Comparison of ENCODE assay signal across 18 cellular contexts in genomic region chr2:24515335-24515734, GRCh38. TPM values are rescaled to one million over a fixed set of nuclear protein-coding genes. Genes with fewer than 3 reads are reported as not detected.
DNase-seq lines count a peak whose midpoint lies in the region; ATAC-seq and TF ChIP-seq lines count a peak whose summit lies in the region.
"Had no signal": no experiment of that assay in that cellular context is flagged by ENCODE, and none has a peak within 500 bp of the region (broad histone marks: within the 10 kb centered on the region; RNA-seq: fewer than 3 reads in every experiment).

No MANE protein-coding gene starts in this region.

- intact Hi-C loops in PC-3 (cut with micrococcal nuclease), result no loop called here
- intact Hi-C loops in CD4-positive, alpha-beta memory T cell (cut with micrococcal nuclease), result no loop called here

- H3K9me3 ChIP-seq in PC-3 (ENCODE audit: low read length) (no peaks in the 10 kb centered on the region), upper lobe of left lung (no peaks in the 10 kb centered on the region)
- H3K9me3 ChIP-seq in CD4-positive, alpha-beta memory T cell (ENCODE audit: control insufficient read depth in 1 of 2, low read length in 2 of 2), result no peaks in the 10 kb centered on the region
- H3K9me3 ChIP-seq: gastroesophageal sphincter, testis had no signal

- ATAC-seq in PC-3, result peak; percentile 87
- no peak for ATAC-seq in central memory CD8-positive, alpha-beta T cell (replicated peaks; ENCODE audit: extremely low read depth, poor library complexity, severe bottlenecking)
- ATAC-seq in upper lobe of left lung (ENCODE audit: low FRiP score in 2 of 2), result no peak
- no peak for ATAC-seq in GM19463 (IDR thresholded peaks at IDR 0.05; ENCODE audit: unreplicated experiment)
- ATAC-seq: gastroesophageal sphincter had no signal

- BruUV-seq in PC-3 (replicated peaks; lab: Mats Ljungman, UMichigan), result no TSS peak

- no peak overlapping the region for H2AFZ ChIP-seq in PC-3 (ENCODE audit: low read length)

- H3K4me1 Mint-ChIP-seq in central memory CD8-positive, alpha-beta T cell, result peaks cover 68% of the 10 kb centered on the region
- peaks cover 12% of the 10 kb centered on the region for H3K4me1 Mint-ChIP-seq in progenitor cell of endocrine pancreas (ENCODE audit: low read depth)
- peaks cover 38 to 67% (median 51%) of the 10 kb centered on the region in 4 donors for H3K4me1 Mint-ChIP-seq in CD4-positive, alpha-beta memory T cell

- peaks cover 3% of the 10 kb centered on the region for H3K36me3 Mint-ChIP-seq in central memory CD8-positive, alpha-beta T cell (ENCODE audit: insufficient read depth)
- H3K36me3 Mint-ChIP-seq in progenitor cell of endocrine pancreas (ENCODE audit: insufficient read depth), result peaks cover 5% of the 10 kb centered on the region
- H3K36me3 Mint-ChIP-seq in CD4-positive, alpha-beta memory T cell, result no peaks in the 10 kb centered on the region

- WGBS in upper lobe of left lung, 2 donors, result 66 to 81% methylated on average over 2 of the region's 2 CpGs

- H3F3A ChIP-seq in PC-3 (ENCODE audit: low read length, unreplicated experiment), result no peaks in the 10 kb centered on the region

- H3K36me3 ChIP-seq in PC-3 (ENCODE audit: low read depth, low read length) (no peaks in the 10 kb centered on the region), upper lobe of left lung (no peaks in the 10 kb centered on the region)
- H3K36me3 ChIP-seq in CD4-positive, alpha-beta memory T cell (ENCODE audit: insufficient read depth, low read length), result no peaks in the 10 kb centered on the region
- H3K36me3 ChIP-seq: gastroesophageal sphincter had no signal

- H3K27ac ChIP-seq in PC-3 (ENCODE audit: low read length), result no peak overlapping the region
- H3K27ac ChIP-seq in upper lobe of left lung, result no peak overlapping the region
- H3K27ac ChIP-seq in CD4-positive, alpha-beta memory T cell (ENCODE audit: low read depth, low read length), result no peak overlapping the region
- H3K27ac ChIP-seq: gastroesophageal sphincter, testis had no signal

- TF ChIP-seq POLR2A in upper lobe of left lung (IDR thresholded peaks at IDR 0.05), result no peak

- peak overlapping the region; percentile 54 for H3K27ac Mint-ChIP-seq in central memory CD8-positive, alpha-beta T cell (ENCODE audit: low read depth)
- peak overlapping the region; percentile 61 for H3K27ac Mint-ChIP-seq in progenitor cell of endocrine pancreas
- no peak overlapping the region for H3K27ac Mint-ChIP-seq in CD4-positive, alpha-beta memory T cell
- H3K27ac Mint-ChIP-seq: activated naive CD8-positive, alpha-beta T cell treated with anti-CD3 and anti-CD28 coated beads, Interleukin-2, amount 10 ng/mL, durations not matched to agents 7 days and 5 days; endodermal cell had no signal

- no peaks in the 10 kb centered on the region for H4K20me1 ChIP-seq in PC-3 (ENCODE audit: low read length)

- H3K4me2 ChIP-seq in PC-3 (ENCODE audit: low read length), result peak overlapping the region; percentile 34

- no peaks in the 10 kb centered on the region for H3K27me3 Mint-ChIP-seq in central memory CD8-positive, alpha-beta T cell
- no peaks in the 10 kb centered on the region for H3K27me3 Mint-ChIP-seq in progenitor cell of endocrine pancreas
- no peaks in the 10 kb centered on the region for H3K27me3 Mint-ChIP-seq in CD4-positive, alpha-beta memory T cell
- H3K27me3 Mint-ChIP-seq: activated naive CD8-positive, alpha-beta T cell treated with anti-CD3 and anti-CD28 coated beads, Interleukin-2, amount 10 ng/mL, durations not matched to agents 7 days and 5 days had no signal

- CTCF ChIA-PET in PC-3 (lab: Charles Lee), result no interaction called here
- CTCF ChIA-PET in CD4-positive, alpha-beta memory T cell (lab: Charles Lee; ENCODE audit: partially characterized antibody), result interaction anchor here (0.6 to 0.7 kb wide), 2 partner anchors 17 to 682 kb away, joined by 4 to 5 read pairs; no protein-coding TSS in a partner anchor

- H3K9me2 ChIP-seq in PC-3 (replicated peaks; ENCODE audit: low read length), result no peaks in the 10 kb centered on the region

- peaks cover 10% of the 10 kb centered on the region for H3K4me1 ChIP-seq in PC-3 (ENCODE audit: insufficient read depth, low read length)
- peaks cover 22 to 28% (median 23%) of the 10 kb centered on the region in 4 donors for H3K4me1 ChIP-seq in upper lobe of left lung
- peaks cover 26% of the 10 kb centered on the region for H3K4me1 ChIP-seq in CD4-positive, alpha-beta memory T cell (ENCODE audit: insufficient read depth, low read length)

- peak; percentile 43 for DNase-seq in ELR (ENCODE audit: low read depth)
- DNase-seq in PC-3, result peak; percentile 67
- DNase-seq in central memory CD8-positive, alpha-beta T cell (ENCODE audit: low spot score in 2 of 2), result no peak
- no peak for DNase-seq in progenitor cell of endocrine pancreas (ENCODE audit: low spot score, unreplicated experiment)
- DNase-seq in upper lobe of left lung, result no peak
- DNase-seq in CD4-positive, alpha-beta memory T cell, result no peak
- DNase-seq: activated CD4-positive, alpha-beta T cell treated with anti-CD3 and anti-CD28 coated beads for 1 hour; activated CD8-positive, alpha-beta memory T cell treated with anti-CD3 and anti-CD28 coated beads, Interleukin-2, amount 50 U/mL, for 48 hours; activated naive CD8-positive, alpha-beta T cell treated with anti-CD3 and anti-CD28 coated beads, Interleukin-2, amount 10 ng/mL, durations not matched to agents 7 days and 5 days; C1 segment of cervical spinal cord; endodermal cell; NCI-H2029; right cardiac atrium; stimulated activated CD4-positive, alpha-beta T cell treated with anti-CD3 and anti-CD28 coated beads, Interleukin-1b, Interleukin-23, amount 100 ng/mL, for 48 hours; T-helper 1 cell; testis had no signal

- peaks cover 5% of the 10 kb centered on the region; the same call in 1 of the 2 replicates for H3K79me2 ChIP-seq in PC-3 (ENCODE audit: low read length)

- H3K4me3 ChIP-seq in PC-3 (ENCODE audit: low read length), result no peak overlapping the region
- no peak overlapping the region for H3K4me3 ChIP-seq in upper lobe of left lung
- no peak overlapping the region for H3K4me3 ChIP-seq in CD4-positive, alpha-beta memory T cell (ENCODE audit: low read length in 2 of 2)
- H3K4me3 ChIP-seq: gastroesophageal sphincter, testis had no signal

- no peaks in the 10 kb centered on the region for H3K27me3 ChIP-seq in PC-3 (ENCODE audit: low read length)
- no peaks in the 10 kb centered on the region for H3K27me3 ChIP-seq in upper lobe of left lung
- no peaks in the 10 kb centered on the region for H3K27me3 ChIP-seq in CD4-positive, alpha-beta memory T cell (ENCODE audit: insufficient read depth, low read length)
- H3K27me3 ChIP-seq: gastroesophageal sphincter, testis had no signal

- TF ChIP-seq CTCF in PC-3 (conservative IDR thresholded peaks at IDR 0.05; ENCODE audit: low read depth, low read length) (no peak), progenitor cell of endocrine pancreas (IDR thresholded peaks at IDR 0.05; ENCODE audit: unreplicated experiment) (no peak), upper lobe of left lung (IDR thresholded peaks at IDR 0.05) (no peak)

- no peak overlapping the region for H3K9ac ChIP-seq in PC-3 (ENCODE audit: low read length)

- no peaks in the 10 kb centered on the region for H3K9me3 Mint-ChIP-seq in central memory CD8-positive, alpha-beta T cell
- H3K9me3 Mint-ChIP-seq in progenitor cell of endocrine pancreas (ENCODE audit: low read depth), result peaks cover 4% of the 10 kb centered on the region
- no peaks in the 10 kb centered on the region for H3K9me3 Mint-ChIP-seq in CD4-positive, alpha-beta memory T cell
- H3K9me3 Mint-ChIP-seq: activated naive CD8-positive, alpha-beta T cell treated with anti-CD3 and anti-CD28 coated beads, Interleukin-2, amount 10 ng/mL, durations not matched to agents 7 days and 5 days had no signal

- TF ChIP-seq EP300 in upper lobe of left lung (IDR thresholded peaks at IDR 0.05), result no peak

- POLR2A ChIA-PET in PC-3 (lab: Charles Lee; ENCODE audit: unreplicated experiment), result no interaction called here
- POLR2A ChIA-PET in CD4-positive, alpha-beta memory T cell (lab: Charles Lee; ENCODE audit: partially characterized antibody), result no interaction called here

- no peak overlapping the region for H3K4me3 Mint-ChIP-seq in central memory CD8-positive, alpha-beta T cell
- H3K4me3 Mint-ChIP-seq in progenitor cell of endocrine pancreas (ENCODE audit: low read depth), result no peak overlapping the region
- no peak overlapping the region for H3K4me3 Mint-ChIP-seq in CD4-positive, alpha-beta memory T cell
- H3K4me3 Mint-ChIP-seq: activated naive CD8-positive, alpha-beta T cell treated with anti-CD3 and anti-CD28 coated beads, Interleukin-2, amount 10 ng/mL, durations not matched to agents 7 days and 5 days; endodermal cell had no signal

RNA-seq across cellular contexts. Expression of gene NCOA1, which starts 24.3 kb away (rescaled TPM):
- total RNA-seq in PC-3 (2014; rRNA removed) (7.5 and 8.2 TPM in 2 replicates), progenitor cell of endocrine pancreas (30.3 and 32.3 TPM in 2 replicates), upper lobe of left lung (10 to 100 TPM; 38.3 to 68.1 (median 42.5) TPM)
- 10 to 100 TPM; 40.6 to 46.2 TPM for total RNA-seq in CD4-positive, alpha-beta memory T cell
- 10 to 100 TPM in 1 of 2 donors, 1 to 10 TPM in 1; 5.9 to 29.0 TPM for polyA plus RNA-seq in CD4-positive, alpha-beta memory T cell

Comparison
In these comparisons a context has a peak if more than half of its experiments do, and no peak if none do; other contexts are left out.
1. DNase-seq: peak in ELR (single experiment) and PC-3 (single experiment); none in central memory CD8-positive, alpha-beta T cell (0 of 2), progenitor cell of endocrine pancreas (single experiment), upper lobe of left lung (0 of 2) and CD4-positive, alpha-beta memory T cell (0 of 5).
2. H3K27ac Mint-ChIP-seq: peak in central memory CD8-positive, alpha-beta T cell (single experiment) and progenitor cell of endocrine pancreas (single experiment); none in CD4-positive, alpha-beta memory T cell (0 of 7).